24 cellular contexts compared by ENCODE assay signal in the genomic region with DNA sequence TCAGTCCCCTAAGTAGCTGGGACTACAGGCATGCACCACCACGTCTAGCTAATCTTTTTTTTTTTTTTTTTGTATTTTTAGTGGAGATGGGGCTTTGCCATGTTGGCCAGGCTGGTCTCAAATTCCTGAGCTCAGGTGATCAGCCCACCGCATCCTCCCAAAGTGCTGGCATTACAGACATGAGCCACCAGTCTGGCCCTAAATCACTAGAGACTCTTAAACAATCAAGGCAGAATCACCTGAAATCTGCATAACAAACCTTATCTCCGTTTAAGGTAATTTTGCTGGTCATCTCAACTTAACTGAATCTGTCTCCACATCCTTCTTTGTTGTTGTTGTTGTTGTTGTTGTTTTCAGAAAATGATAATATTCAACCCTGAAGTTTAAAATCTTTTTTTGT. TPM values are rescaled to one million over a fixed set of nuclear protein-coding genes. Genes with fewer than 3 reads are reported as not detected.
A peak's percentile ranks its signal among the peaks of the same experiment; 100 is the strongest.
DNase-seq lines count a peak whose midpoint lies in the region; ATAC-seq, FAIRE-seq and TF ChIP-seq lines count a peak whose summit lies in the region.
"Had no signal": no experiment of that assay in that cellular context is flagged by ENCODE, and none has a peak within 500 bp of the region (broad histone marks: within the 10 kb centered on the region; RNA-seq: fewer than 3 reads in every experiment).

No MANE protein-coding gene starts in this region.

- no peak overlapping the region for H3K4me3 Mint-ChIP-seq in WTC11
- H3K4me3 Mint-ChIP-seq: CD14-positive monocyte; CD4-positive, alpha-beta T cell; CD8-positive, alpha-beta memory T cell had no signal

- DNase-seq in HepG2 (ENCODE audit: low spot score): no peak
- DNase-seq in right lobe of liver: no peak
- DNase-seq in WTC11 (ENCODE audit: low spot score): no peak
- peak; percentile 22 for DNase-seq in iPS DF 6.9 (ENCODE audit: low read depth, low spot score)
- DNase-seq in UCSD-AML1 (lab: John Stamatoyannopoulos, UW; ENCODE audit: unreplicated experiment): no peak
- no peak for DNase-seq in DMS 273 (lab: John Stamatoyannopoulos, UW; ENCODE audit: unreplicated experiment)
- DNase-seq: ACHN; AML-193; BE2C; CD4-positive, alpha-beta T cell; CD8-positive, alpha-beta memory T cell; DMS53; DMS79 treated with DMSO at 0.1 percent for 48 hours; GF-D8; GOT3; H7 had no signal

- intact Hi-C loops in HepG2 (cut with micrococcal nuclease; ENCODE audit: unreplicated experiment): no loop called here
- intact Hi-C loops in right lobe of liver (cut with DNase I): no loop called here

- no peak overlapping the region for H2AFZ ChIP-seq in HepG2 (ENCODE audit: low read length)

- ATAC-seq in HepG2: no peak
- no peak for ATAC-seq in right lobe of liver
- peak; percentile 86 for ATAC-seq in WTC11
- ATAC-seq: HCT116 had no signal

- no peaks in the 10 kb centered on the region; a peak in 1 of 5 replicates for H3K27me3 ChIP-seq in HepG2 (ENCODE audit: control insufficient read depth in 1 of 2, insufficient read depth in 2 of 2, low read length in 2 of 2)
- H3K27me3 ChIP-seq in right lobe of liver: no peaks in the 10 kb centered on the region
- no peaks in the 10 kb centered on the region for H3K27me3 ChIP-seq in iPS DF 6.9 (ENCODE audit: control insufficient read depth, insufficient read depth, low read length)
- H3K27me3 ChIP-seq: BLaER1 treated with 17β-estradiol and CSF1 and Interleukin-3, amounts not matched to agents 10 nM and 100 nM had no signal

- in situ Hi-C loops in HepG2 (cut with HindIII; ENCODE audit: extremely low pct_ligation_motif_present, low pct_unique_long_range_greater_than_20kb): no loop called here

- TF ChIP-seq POLR2A in HepG2 (IDR thresholded peaks at IDR 0.05; ENCODE audit: insufficient read depth in 1 of 2, low read depth in 2 of 2, low read length in 2 of 2): no peak
- no peak for TF ChIP-seq POLR2A in right lobe of liver (IDR thresholded peaks at IDR 0.05)

- WGBS in HepG2 (ENCODE audit: low lambda C conversion rate): 33% methylated on average over 3 of the region's 3 CpGs
- WGBS in right lobe of liver (ENCODE audit: insufficient coverage, low coverage, low lambda C conversion rate, missing lambda C conversion rate): 52% methylated on average over 3 of the region's 3 CpGs
- WGBS in iPS DF 6.9 (ENCODE audit: insufficient coverage, insufficient read length): no CpG with 5 or more reads among the region's 3 CpGs

- H3K9me3 Mint-ChIP-seq in WTC11: peaks cover 47% of the 10 kb centered on the region
- H3K9me3 Mint-ChIP-seq: CD4-positive, alpha-beta T cell; CD8-positive, alpha-beta memory T cell had no signal

- H3K9me3 ChIP-seq in HepG2 (ENCODE audit: low read length): no peaks in the 10 kb centered on the region
- H3K9me3 ChIP-seq in right lobe of liver: no peaks in the 10 kb centered on the region
- no peaks in the 10 kb centered on the region for H3K9me3 ChIP-seq in iPS DF 6.9 (ENCODE audit: control insufficient read depth, insufficient read depth, low read length)
- H3K9me3 ChIP-seq: BE2C had no signal

- H3K27ac ChIP-seq in HepG2 (ENCODE audit: extremely low read length, insufficient read depth, low read length): no peak overlapping the region
- H3K27ac ChIP-seq in right lobe of liver: no peak overlapping the region
- H3K27ac ChIP-seq in iPS DF 6.9 (ENCODE audit: low read length): no peak overlapping the region
- H3K27ac ChIP-seq: 22Rv1; BLaER1 treated with 17β-estradiol and CSF1 and Interleukin-3, amounts not matched to agents 10 nM and 100 nM had no signal

- H3K4me3 ChIP-seq in HepG2 (replicated peaks in 1 of 3; ENCODE audit: insufficient read depth in 1 of 3, low read depth in 2 of 3, low read length in 3 of 3): no peak overlapping the region; a peak in 1 of 6 replicates
- H3K4me3 ChIP-seq in right lobe of liver: no peak overlapping the region
- no peak overlapping the region for H3K4me3 ChIP-seq in iPS DF 6.9 (ENCODE audit: low read length)
- H3K4me3 ChIP-seq: BLaER1 treated with 17β-estradiol and CSF1 and Interleukin-3, amounts not matched to agents 10 nM and 100 nM had no signal

- FAIRE-seq in HepG2 (lab: Jason Lieb, UNC): no peak
- FAIRE-seq: A204.1, D721Med, GM12891, GM18507 had no signal

- TF ChIP-seq CTCF in HepG2 (CRISPR knock-in tag; IDR thresholded peaks at IDR 0.05) (no peak), right lobe of liver (IDR thresholded peaks at IDR 0.05) (no peak), WTC11 (IDR thresholded peaks at IDR 0.05) (no peak)

- H3K36me3 ChIP-seq in HepG2 (replicated peaks in 1 of 2; ENCODE audit: control insufficient read depth in 1 of 2, insufficient read depth in 2 of 2, low read length in 2 of 2): no peaks in the 10 kb centered on the region
- no peaks in the 10 kb centered on the region for H3K36me3 ChIP-seq in right lobe of liver
- H3K36me3 ChIP-seq in iPS DF 6.9 (ENCODE audit: control insufficient read depth, insufficient read depth, low read length): no peaks in the 10 kb centered on the region
- H3K36me3 ChIP-seq: BE2C; BLaER1 treated with 17β-estradiol and CSF1 and Interleukin-3, amounts not matched to agents 10 nM and 100 nM had no signal

- H3K27me3 Mint-ChIP-seq in WTC11 (ENCODE audit: low read depth): peaks cover 8% of the 10 kb centered on the region

- no peak overlapping the region for H3K27ac Mint-ChIP-seq in WTC11
- H3K27ac Mint-ChIP-seq: CD14-positive monocyte; CD4-positive, alpha-beta T cell had no signal

- TF ChIP-seq EP300 in HepG2 (IDR thresholded peaks at IDR 0.05; ENCODE audit: low read depth in 2 of 2, low read length in 2 of 2): no peak
- TF ChIP-seq EP300 in HepG2 (CRISPR knock-in tag; IDR thresholded peaks at IDR 0.05; ENCODE audit: borderline replicate concordance): no peak

- H3K4me1 Mint-ChIP-seq in WTC11: peaks cover 29% of the 10 kb centered on the region

- no TSS peak for BruUV-seq in HepG2 (replicated peaks; lab: Mats Ljungman, UMichigan)

- POLR2A ChIA-PET in HepG2 (lab: Yijun Ruan, JAX): no interaction called here
- POLR2A ChIA-PET in WTC11 (lab: Charles Lee): no interaction called here

- H4K20me1 ChIP-seq in HepG2 (ENCODE audit: insufficient read depth, low read length): no peaks in the 10 kb centered on the region
- H4K20me1 ChIP-seq: BLaER1 treated with 17β-estradiol and CSF1 and Interleukin-3, amounts not matched to agents 10 nM and 100 nM had no signal

- no peaks in the 10 kb centered on the region for H3K79me2 ChIP-seq in HepG2 (ENCODE audit: insufficient read depth, low read length)

- peaks cover 39% of the 10 kb centered on the region for H3K36me3 Mint-ChIP-seq in WTC11
- H3K36me3 Mint-ChIP-seq: CD14-positive monocyte had no signal

- 0 out of 2 replicates have a peak overlapping the region, but pooled peaks have one; percentile 3 for H3K4me2 ChIP-seq in HepG2 (ENCODE audit: low read depth, low read length)
- H3K4me2 ChIP-seq: BLaER1 treated with 17β-estradiol and CSF1 and Interleukin-3, amounts not matched to agents 10 nM and 100 nM had no signal

- no peak overlapping the region for H3K9ac ChIP-seq in HepG2 (ENCODE audit: insufficient read depth, low read depth, low read length)
- H3K9ac ChIP-seq: BLaER1 treated with 17β-estradiol and CSF1 and Interleukin-3, amounts not matched to agents 10 nM and 100 nM had no signal

- no peak for TF ChIP-seq RAD21 in HepG2 (CRISPR knock-in tag; IDR thresholded peaks at IDR 0.05)

- H3K4me1 ChIP-seq in HepG2 (ENCODE audit: insufficient read depth, low read length) (peaks cover 48% of the 10 kb centered on the region), right lobe of liver (no peaks in the 10 kb centered on the region), iPS DF 6.9 (ENCODE audit: control insufficient read depth, insufficient read depth, low read length) (no peaks in the 10 kb centered on the region)
- H3K4me1 ChIP-seq: BE2C; BLaER1 treated with 17β-estradiol and CSF1 and Interleukin-3, amounts not matched to agents 10 nM and 100 nM had no signal

- CTCF ChIA-PET in HepG2 (lab: Yijun Ruan, JAX; ENCODE audit: low intra/inter-chr PET ratio, low total read pairs) (no interaction called here), WTC11 (lab: Charles Lee) (interaction anchor here (0.6 to 0.7 kb wide), 2 partner anchors 26 to 153 kb away, joined by 3 read pairs; no protein-coding TSS in a partner anchor)

RNA-seq across cellular contexts. Expression of gene TRMT10C, which starts 5.6 kb away (rescaled TPM):
- total RNA-seq in HepG2 (2016; rRNA removed; fragmentation: Illumina TruSeq; extraction: Trizol) (39.2 and 58.8 TPM in 2 replicates), right lobe of liver (10 to 100 TPM in 5 of 6 experiments, 1 to 10 TPM in 1; 9.7 to 28.0 (median 13.3) TPM), WTC11 (2021) (35.2 to 41.7 TPM (median 36.3 TPM) in 3 replicates)
- 5.9 and 9.4 TPM in 2 replicates for total RNA-seq in HepG2 (2016; cell fraction: cytosol; rRNA removed; fragmentation: Illumina TruSeq; extraction: Trizol; ENCODE audit: low read depth)
- 39.0 and 54.2 TPM in 2 replicates for total RNA-seq in HepG2 (2016; cell fraction: insoluble cytoplasmic fraction; rRNA removed; fragmentation: Illumina TruSeq; extraction: Trizol)
- 12.3 and 15.0 TPM in 2 replicates for total RNA-seq in HepG2 (2016; cell fraction: membrane; rRNA removed; fragmentation: Illumina TruSeq; extraction: Trizol)
- 24.1 and 28.7 TPM in 2 replicates for total RNA-seq in HepG2 (2016; cell fraction: nucleus; rRNA removed; fragmentation: Illumina TruSeq; extraction: Trizol)
- polyA plus RNA-seq in HepG2 (2011; rRNA removed): 9.7 and 10.8 TPM in 2 replicates
- polyA plus RNA-seq in HepG2 (2011; cell fraction: cytosol; rRNA removed): 7.7 and 11.4 TPM in 2 replicates
- polyA plus RNA-seq in HepG2 (2011; cell fraction: nucleus; rRNA removed): 2.7 and 3.7 TPM in 2 replicates
- 15.9 and 19.2 TPM in 2 replicates for polyA plus RNA-seq in HepG2 (2012)
- polyA plus RNA-seq in HepG2 (2016; cell fraction: cytosol; fragmentation: Illumina TruSeq; extraction: Trizol; ENCODE audit: low read depth): 4.5 and 4.8 TPM in 2 replicates
- polyA plus RNA-seq in HepG2 (2016; cell fraction: insoluble cytoplasmic fraction; fragmentation: Illumina TruSeq; extraction: Trizol; ENCODE audit: low read depth): 47.0 and 48.5 TPM in 2 replicates
- 5.4 and 7.1 TPM in 2 replicates for polyA plus RNA-seq in HepG2 (2016; cell fraction: membrane; fragmentation: Illumina TruSeq; extraction: Trizol; ENCODE audit: low read depth)
- polyA plus RNA-seq in HepG2 (2016; cell fraction: nucleus; fragmentation: Illumina TruSeq; extraction: Trizol; ENCODE audit: insufficient read depth, low read depth): 18.5 and 19.0 TPM in 2 replicates
- 6.8 and 12.0 TPM in 2 replicates for polyA minus RNA-seq in HepG2 (2011; rRNA and poly(A)+ RNA removed; ENCODE audit: low replicate concordance)
- 9.9 and 10.6 TPM in 2 replicates for polyA minus RNA-seq in HepG2 (2011; cell fraction: cytosol; rRNA and poly(A)+ RNA removed)
- polyA minus RNA-seq in HepG2 (2011; cell fraction: nucleus; rRNA and poly(A)+ RNA removed): 15.3 and 18.4 TPM in 2 replicates

RNA-seq across cellular contexts. Expression of gene PCNP, which starts 17.9 kb away (rescaled TPM):
- total RNA-seq in HepG2 (2016; rRNA removed; fragmentation: Illumina TruSeq; extraction: Trizol) (78.2 and 112 TPM in 2 replicates), right lobe of liver (10 to 100 TPM; 32.9 to 57.0 (median 46.6) TPM), WTC11 (2021) (187 to 193 TPM (median 192 TPM) in 3 replicates)
- total RNA-seq in HepG2 (2016; cell fraction: cytosol; rRNA removed; fragmentation: Illumina TruSeq; extraction: Trizol; ENCODE audit: low read depth): 14.5 and 16.7 TPM in 2 replicates
- 82.5 and 107 TPM in 2 replicates for total RNA-seq in HepG2 (2016; cell fraction: insoluble cytoplasmic fraction; rRNA removed; fragmentation: Illumina TruSeq; extraction: Trizol)
- 54.6 and 70.9 TPM in 2 replicates for total RNA-seq in HepG2 (2016; cell fraction: membrane; rRNA removed; fragmentation: Illumina TruSeq; extraction: Trizol)
- 54.7 and 55.6 TPM in 2 replicates for total RNA-seq in HepG2 (2016; cell fraction: nucleus; rRNA removed; fragmentation: Illumina TruSeq; extraction: Trizol)
- 33.5 and 44.1 TPM in 2 replicates for polyA plus RNA-seq in HepG2 (2011; rRNA removed)
- 15.8 and 23.7 TPM in 2 replicates for polyA plus RNA-seq in HepG2 (2011; cell fraction: cytosol; rRNA removed)
- 18.2 and 22.6 TPM in 2 replicates for polyA plus RNA-seq in HepG2 (2011; cell fraction: nucleus; rRNA removed)
- 83.3 and 110 TPM in 2 replicates for polyA plus RNA-seq in HepG2 (2012)
- polyA plus RNA-seq in HepG2 (2016; cell fraction: cytosol; fragmentation: Illumina TruSeq; extraction: Trizol; ENCODE audit: low read depth): 41.6 and 45.1 TPM in 2 replicates
- polyA plus RNA-seq in HepG2 (2016; cell fraction: insoluble cytoplasmic fraction; fragmentation: Illumina TruSeq; extraction: Trizol; ENCODE audit: low read depth): 232 and 235 TPM in 2 replicates
- polyA plus RNA-seq in HepG2 (2016; cell fraction: membrane; fragmentation: Illumina TruSeq; extraction: Trizol; ENCODE audit: low read depth): 95.6 and 104 TPM in 2 replicates
- 137 and 146 TPM in 2 replicates for polyA plus RNA-seq in HepG2 (2016; cell fraction: nucleus; fragmentation: Illumina TruSeq; extraction: Trizol; ENCODE audit: insufficient read depth, low read depth)
- polyA minus RNA-seq in HepG2 (2011; rRNA and poly(A)+ RNA removed; ENCODE audit: low replicate concordance): 3.3 and 7.8 TPM in 2 replicates
- 18.8 and 31.0 TPM in 2 replicates for polyA minus RNA-seq in HepG2 (2011; cell fraction: cytosol; rRNA and poly(A)+ RNA removed)
- 35.7 and 41.9 TPM in 2 replicates for polyA minus RNA-seq in HepG2 (2011; cell fraction: nucleus; rRNA and poly(A)+ RNA removed)

RNA-seq across cellular contexts. Expression of gene SENP7, which starts 43.1 kb away (rescaled TPM):
- total RNA-seq in HepG2 (2016; rRNA removed; fragmentation: Illumina TruSeq; extraction: Trizol) (10.0 and 10.3 TPM in 2 replicates), right lobe of liver (1 to 10 TPM; 3.8 to 7.2 (median 5.7) TPM), WTC11 (2021) (9.6 to 10.5 TPM (median 10.2 TPM) in 3 replicates)
- total RNA-seq in HepG2 (2016; cell fraction: cytosol; rRNA removed; fragmentation: Illumina TruSeq; extraction: Trizol; ENCODE audit: low read depth): 1.3 and 1.9 TPM in 2 replicates
- 10.8 and 11.2 TPM in 2 replicates for total RNA-seq in HepG2 (2016; cell fraction: insoluble cytoplasmic fraction; rRNA removed; fragmentation: Illumina TruSeq; extraction: Trizol)
- total RNA-seq in HepG2 (2016; cell fraction: membrane; rRNA removed; fragmentation: Illumina TruSeq; extraction: Trizol): 2.2 and 3.4 TPM in 2 replicates
- total RNA-seq in HepG2 (2016; cell fraction: nucleus; rRNA removed; fragmentation: Illumina TruSeq; extraction: Trizol): 22.1 and 23.4 TPM in 2 replicates
- 9.1 and 10.4 TPM in 2 replicates for polyA plus RNA-seq in HepG2 (2011; rRNA removed)
- polyA plus RNA-seq in HepG2 (2011; cell fraction: cytosol; rRNA removed): 1.7 and 2.6 TPM in 2 replicates
- polyA plus RNA-seq in HepG2 (2011; cell fraction: nucleus; rRNA removed): 14.9 and 23.6 TPM in 2 replicates
- 9.9 and 11.9 TPM in 2 replicates for polyA plus RNA-seq in HepG2 (2012)
- polyA plus RNA-seq in HepG2 (2016; cell fraction: cytosol; fragmentation: Illumina TruSeq; extraction: Trizol; ENCODE audit: low read depth): 0.11 and 0.23 TPM in 2 replicates
- 5.3 and 5.9 TPM in 2 replicates for polyA plus RNA-seq in HepG2 (2016; cell fraction: insoluble cytoplasmic fraction; fragmentation: Illumina TruSeq; extraction: Trizol; ENCODE audit: low read depth)
- 0.72 and 0.73 TPM in 2 replicates for polyA plus RNA-seq in HepG2 (2016; cell fraction: membrane; fragmentation: Illumina TruSeq; extraction: Trizol; ENCODE audit: low read depth)
- polyA plus RNA-seq in HepG2 (2016; cell fraction: nucleus; fragmentation: Illumina TruSeq; extraction: Trizol; ENCODE audit: insufficient read depth, low read depth): 27.4 and 29.8 TPM in 2 replicates
- 2.9 and 12.0 TPM in 2 replicates for polyA minus RNA-seq in HepG2 (2011; rRNA and poly(A)+ RNA removed; ENCODE audit: low replicate concordance)
- 5.9 and 6.9 TPM in 2 replicates for polyA minus RNA-seq in HepG2 (2011; cell fraction: cytosol; rRNA and poly(A)+ RNA removed)
- 81.1 and 99.0 TPM in 2 replicates for polyA minus RNA-seq in HepG2 (2011; cell fraction: nucleus; rRNA and poly(A)+ RNA removed)
